Comparison of ENCODE assay signal across 1 cellular context in the genomic region with DNA sequence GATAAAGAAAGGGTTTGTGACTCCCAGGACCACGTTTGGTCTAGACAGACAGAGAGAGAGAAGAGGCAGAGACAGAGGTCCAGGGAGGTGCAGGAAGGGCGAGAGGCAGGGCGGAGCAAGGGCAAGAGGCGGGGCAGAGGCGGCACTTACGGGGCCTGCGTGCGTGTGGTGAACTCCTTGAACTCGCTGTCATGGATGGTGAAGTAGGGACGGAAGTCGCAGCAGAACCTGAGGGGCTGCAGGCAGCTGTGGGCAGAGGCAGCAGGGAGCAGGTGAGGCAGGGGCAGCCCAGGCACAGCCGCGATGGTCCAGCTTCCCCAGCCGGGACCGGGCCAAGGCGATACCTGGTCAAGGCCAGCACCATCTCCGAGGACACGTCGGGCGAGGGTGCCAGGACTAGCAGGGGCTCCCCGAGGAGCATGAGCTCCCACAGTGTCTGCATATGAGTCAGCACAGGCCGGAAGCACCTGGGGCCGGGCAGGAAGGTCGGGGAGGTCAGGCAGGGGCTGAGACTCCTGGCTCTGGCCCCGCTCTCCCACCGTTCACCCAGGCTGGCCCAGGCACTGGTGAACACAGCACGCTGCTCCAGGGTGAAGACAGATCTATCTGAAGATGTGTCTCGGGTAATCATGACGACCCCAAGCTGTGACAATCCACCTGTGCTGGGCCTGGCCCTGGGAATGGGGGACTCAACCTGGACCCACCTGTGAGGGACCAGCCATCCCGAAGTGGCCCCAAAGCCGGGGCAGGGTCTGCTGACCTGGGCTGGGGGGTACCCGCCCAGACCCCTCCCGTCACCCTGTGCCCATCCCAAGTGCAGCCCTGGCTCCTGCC.
TF ChIP-seq lines count a peak whose summit lies in the region.

No MANE protein-coding gene starts in this region.

TF ChIP-seq in HepG2, 621 proteins besides CTCF, POLR2A, EP300 and RAD21 (continued from another document and continues in another):
- TF ChIP-seq, protein P1, sequence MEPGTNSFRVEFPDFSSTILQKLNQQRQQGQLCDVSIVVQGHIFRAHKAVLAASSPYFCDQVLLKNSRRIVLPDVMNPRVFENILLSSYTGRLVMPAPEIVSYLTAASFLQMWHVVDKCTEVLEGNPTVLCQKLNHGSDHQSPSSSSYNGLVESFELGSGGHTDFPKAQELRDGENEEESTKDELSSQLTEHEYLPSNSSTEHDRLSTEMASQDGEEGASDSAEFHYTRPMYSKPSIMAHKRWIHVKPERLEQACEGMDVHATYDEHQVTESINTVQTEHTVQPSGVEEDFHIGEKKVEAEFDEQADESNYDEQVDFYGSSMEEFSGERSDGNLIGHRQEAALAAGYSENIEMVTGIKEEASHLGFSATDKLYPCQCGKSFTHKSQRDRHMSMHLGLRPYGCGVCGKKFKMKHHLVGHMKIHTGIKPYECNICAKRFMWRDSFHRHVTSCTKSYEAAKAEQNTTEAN (CRISPR knock-in tag; conservative IDR thresholded peaks at IDR 0.05), result no peak
- TF ChIP-seq CREB1 (IDR thresholded peaks at IDR 0.05) (no peak), CREB1 (CRISPR knock-in tag; IDR thresholded peaks at IDR 0.05) (no peak), MATR3 (CRISPR knock-in tag; IDR thresholded peaks at IDR 0.05) (no peak), ISL2 (CRISPR knock-in tag; IDR thresholded peaks at IDR 0.05) (no peak), SIN3A (IDR thresholded peaks at IDR 0.05; ENCODE audit: borderline replicate concordance, low read depth, low read length) (no peak), ZNF550 (CRISPR knock-in tag; IDR thresholded peaks at IDR 0.05; ENCODE audit: borderline replicate concordance) (no peak), ZNF451 (CRISPR knock-in tag; IDR thresholded peaks at IDR 0.05) (peak; percentile 57; the same call in 1 of the 2 replicates), NAIF1 (CRISPR knock-in tag; IDR thresholded peaks at IDR 0.05; ENCODE audit: borderline replicate concordance) (no peak), ZEB1 (IDR thresholded peaks at IDR 0.05; ENCODE audit: insufficient replicate concordance, low read depth) (no peak), CEBPB (IDR thresholded peaks at IDR 0.05; ENCODE audit: borderline replicate concordance, low read depth, low read length) (no peak), ZNF564 (CRISPR knock-in tag; IDR thresholded peaks at IDR 0.05) (no peak), MAFG (CRISPR knock-in tag; IDR thresholded peaks at IDR 0.05) (no peak), CENPT (CRISPR knock-in tag; IDR thresholded peaks at IDR 0.05; ENCODE audit: low read depth) (no peak), MXD3 (CRISPR knock-in tag; IDR thresholded peaks at IDR 0.05) (no peak), ZNF350 (CRISPR knock-in tag; IDR thresholded peaks at IDR 0.05; ENCODE audit: borderline replicate concordance, low read depth) (0 out of 2 replicates have a peak, but pooled peaks have one; percentile 26), SATB2 (CRISPR knock-in tag; IDR thresholded peaks at IDR 0.05) (no peak), NONO (IDR thresholded peaks at IDR 0.05) (no peak), NONO (CRISPR knock-in tag; conservative IDR thresholded peaks at IDR 0.05) (no peak), IKZF1 (IDR thresholded peaks at IDR 0.05) (no peak), ZNF547 (CRISPR knock-in tag; IDR thresholded peaks at IDR 0.05) (no peak), ZNF780A (CRISPR knock-in tag; IDR thresholded peaks at IDR 0.05) (no peak), ZNF354B (CRISPR knock-in tag; IDR thresholded peaks at IDR 0.05) (no peak), MAFK (conservative IDR thresholded peaks at IDR 0.05 in 1 of 2, IDR thresholded peaks at IDR 0.05 in 1 of 2; ENCODE audit: low read length in 2 of 2) (no peak), ELF3 (CRISPR knock-in tag; IDR thresholded peaks at IDR 0.05) (no peak), ZNF878 (CRISPR knock-in tag; IDR thresholded peaks at IDR 0.05) (no peak), MAF1 (CRISPR knock-in tag; IDR thresholded peaks at IDR 0.05; ENCODE audit: borderline replicate concordance) (no peak), PHF5A (CRISPR knock-in tag; IDR thresholded peaks at IDR 0.05; ENCODE audit: low read depth, unreplicated experiment) (no peak), ZNF619 (CRISPR knock-in tag; IDR thresholded peaks at IDR 0.05) (no peak), ZNF607 (CRISPR knock-in tag; IDR thresholded peaks at IDR 0.05; ENCODE audit: borderline replicate concordance) (no peak), KLF6 (CRISPR knock-in tag; IDR thresholded peaks at IDR 0.05) (no peak), MBNL3 (CRISPR knock-in tag; conservative IDR thresholded peaks at IDR 0.05) (no peak), ZBTB49 (CRISPR knock-in tag; IDR thresholded peaks at IDR 0.05; ENCODE audit: borderline replicate concordance) (no peak), JUNB (CRISPR knock-in tag; IDR thresholded peaks at IDR 0.05; ENCODE audit: borderline replicate concordance) (no peak), SMAD9 (CRISPR knock-in tag; IDR thresholded peaks at IDR 0.05) (no peak), USF2 (IDR thresholded peaks at IDR 0.05; ENCODE audit: low read depth, low read length) (no peak), USF2 (CRISPR knock-in tag; IDR thresholded peaks at IDR 0.05; ENCODE audit: borderline replicate concordance) (no peak), BORCS8-MEF2B (CRISPR knock-in tag; IDR thresholded peaks at IDR 0.05) (no peak), SMAD3 (CRISPR knock-in tag; IDR thresholded peaks at IDR 0.05) (no peak), LCORL (IDR thresholded peaks at IDR 0.05) (no peak), LCORL (CRISPR knock-in tag; IDR thresholded peaks at IDR 0.05) (peak; percentile 60; the same call in 1 of the 2 replicates), ZNF724P (CRISPR knock-in tag; IDR thresholded peaks at IDR 0.05; ENCODE audit: borderline replicate concordance) (no peak), FOXK1 (CRISPR knock-in tag; IDR thresholded peaks at IDR 0.05; ENCODE audit: borderline replicate concordance, low read depth) (no peak), NCOA1 (CRISPR knock-in tag; IDR thresholded peaks at IDR 0.05) (no peak), ADNP (CRISPR knock-in tag; IDR thresholded peaks at IDR 0.05) (no peak), JUN (CRISPR knock-in tag; IDR thresholded peaks at IDR 0.05) (no peak), NFE2L2 (IDR thresholded peaks at IDR 0.05; ENCODE audit: low read length) (no peak), ZNF674 (CRISPR knock-in tag; IDR thresholded peaks at IDR 0.05; ENCODE audit: low read depth) (no peak), FOXC1 (CRISPR knock-in tag; IDR thresholded peaks at IDR 0.05; ENCODE audit: borderline replicate concordance) (no peak), PHF20 (CRISPR knock-in tag; IDR thresholded peaks at IDR 0.05) (no peak), NFIB (CRISPR knock-in tag; IDR thresholded peaks at IDR 0.05; ENCODE audit: borderline replicate concordance) (no peak)
- TF ChIP-seq, protein P2, sequence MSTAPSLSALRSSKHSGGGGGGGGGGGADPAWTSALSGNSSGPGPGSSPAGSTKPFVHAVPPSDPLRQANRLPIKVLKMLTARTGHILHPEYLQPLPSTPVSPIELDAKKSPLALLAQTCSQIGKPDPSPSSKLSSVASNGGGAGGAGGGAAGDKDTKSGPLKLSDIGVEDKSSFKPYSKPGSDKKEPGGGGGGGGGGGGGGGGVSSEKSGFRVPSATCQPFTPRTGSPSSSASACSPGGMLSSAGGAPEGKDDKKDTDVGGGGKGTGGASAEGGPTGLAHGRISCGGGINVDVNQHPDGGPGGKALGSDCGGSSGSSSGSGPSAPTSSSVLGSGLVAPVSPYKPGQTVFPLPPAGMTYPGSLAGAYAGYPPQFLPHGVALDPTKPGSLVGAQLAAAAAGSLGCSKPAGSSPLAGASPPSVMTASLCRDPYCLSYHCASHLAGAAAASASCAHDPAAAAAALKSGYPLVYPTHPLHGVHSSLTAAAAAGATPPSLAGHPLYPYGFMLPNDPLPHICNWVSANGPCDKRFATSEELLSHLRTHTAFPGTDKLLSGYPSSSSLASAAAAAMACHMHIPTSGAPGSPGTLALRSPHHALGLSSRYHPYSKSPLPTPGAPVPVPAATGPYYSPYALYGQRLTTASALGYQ (CRISPR knock-in tag; IDR thresholded peaks at IDR 0.05), result no peak
- TF ChIP-seq, protein P3, sequence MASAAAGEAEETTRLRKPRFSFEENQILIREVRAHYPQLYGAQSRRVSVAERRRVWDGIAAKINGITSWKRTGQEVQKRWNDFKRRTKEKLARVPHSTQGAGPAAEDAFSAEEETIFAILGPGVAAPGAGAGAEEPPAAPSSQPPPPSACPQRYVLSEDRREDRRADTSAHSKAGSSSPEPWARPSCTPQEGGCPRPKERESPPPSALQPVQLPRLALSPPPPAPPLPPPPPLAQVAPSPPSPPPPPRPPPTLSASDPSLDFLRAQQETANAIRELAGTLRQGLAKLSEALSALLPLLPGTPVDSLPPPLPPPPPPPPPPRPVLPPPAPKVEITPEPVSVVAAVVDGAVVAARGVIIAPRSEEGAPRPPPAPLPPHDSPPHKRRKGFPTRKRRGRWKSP (CRISPR knock-in tag; IDR thresholded peaks at IDR 0.05), result 0 out of 2 replicates have a peak, but pooled peaks have one; percentile 35
- TF ChIP-seq, protein P4, sequence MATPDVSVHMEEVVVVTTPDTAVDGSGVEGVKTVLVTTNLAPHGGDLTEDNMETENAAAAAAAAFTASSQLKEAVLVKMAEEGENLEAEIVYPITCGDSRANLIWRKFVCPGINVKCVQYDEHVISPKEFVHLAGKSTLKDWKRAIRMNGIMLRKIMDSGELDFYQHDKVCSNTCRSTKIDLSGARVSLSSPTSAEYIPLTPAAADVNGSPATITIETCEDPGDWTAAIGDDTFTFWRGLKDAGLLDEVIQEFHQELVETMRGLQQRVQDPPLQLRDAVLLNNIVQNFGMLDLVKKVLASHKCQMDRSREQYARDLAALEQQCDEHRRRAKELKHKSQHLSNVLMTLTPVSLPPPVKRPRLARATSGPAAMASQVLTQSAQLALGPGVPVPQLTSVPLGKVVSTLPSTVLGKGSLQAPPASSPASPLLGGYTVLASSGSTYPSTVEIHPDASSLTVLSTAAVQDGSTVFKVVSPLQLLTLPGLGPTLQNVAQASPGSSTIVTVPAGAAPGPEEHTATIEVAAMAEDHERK (CRISPR knock-in tag; IDR thresholded peaks at IDR 0.05; ENCODE audit: low read depth), result no peak
- TF ChIP-seq, protein P5, sequence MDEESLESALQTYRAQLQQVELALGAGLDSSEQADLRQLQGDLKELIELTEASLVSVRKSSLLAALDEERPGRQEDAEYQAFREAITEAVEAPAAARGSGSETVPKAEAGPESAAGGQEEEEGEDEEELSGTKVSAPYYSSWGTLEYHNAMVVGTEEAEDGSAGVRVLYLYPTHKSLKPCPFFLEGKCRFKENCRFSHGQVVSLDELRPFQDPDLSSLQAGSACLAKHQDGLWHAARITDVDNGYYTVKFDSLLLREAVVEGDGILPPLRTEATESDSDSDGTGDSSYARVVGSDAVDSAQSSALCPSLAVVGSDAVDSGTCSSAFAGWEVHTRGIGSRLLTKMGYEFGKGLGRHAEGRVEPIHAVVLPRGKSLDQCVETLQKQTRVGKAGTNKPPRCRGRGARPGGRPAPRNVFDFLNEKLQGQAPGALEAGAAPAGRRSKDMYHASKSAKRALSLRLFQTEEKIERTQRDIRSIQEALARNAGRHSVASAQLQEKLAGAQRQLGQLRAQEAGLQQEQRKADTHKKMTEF (CRISPR knock-in tag; IDR thresholded peaks at IDR 0.05), result no peak
- TF ChIP-seq, protein P6, sequence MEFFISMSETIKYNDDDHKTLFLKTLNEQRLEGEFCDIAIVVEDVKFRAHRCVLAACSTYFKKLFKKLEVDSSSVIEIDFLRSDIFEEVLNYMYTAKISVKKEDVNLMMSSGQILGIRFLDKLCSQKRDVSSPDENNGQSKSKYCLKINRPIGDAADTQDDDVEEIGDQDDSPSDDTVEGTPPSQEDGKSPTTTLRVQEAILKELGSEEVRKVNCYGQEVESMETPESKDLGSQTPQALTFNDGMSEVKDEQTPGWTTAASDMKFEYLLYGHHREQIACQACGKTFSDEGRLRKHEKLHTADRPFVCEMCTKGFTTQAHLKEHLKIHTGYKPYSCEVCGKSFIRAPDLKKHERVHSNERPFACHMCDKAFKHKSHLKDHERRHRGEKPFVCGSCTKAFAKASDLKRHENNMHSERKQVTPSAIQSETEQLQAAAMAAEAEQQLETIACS (CRISPR knock-in tag; IDR thresholded peaks at IDR 0.05), result no peak
- TF ChIP-seq, protein P7, sequence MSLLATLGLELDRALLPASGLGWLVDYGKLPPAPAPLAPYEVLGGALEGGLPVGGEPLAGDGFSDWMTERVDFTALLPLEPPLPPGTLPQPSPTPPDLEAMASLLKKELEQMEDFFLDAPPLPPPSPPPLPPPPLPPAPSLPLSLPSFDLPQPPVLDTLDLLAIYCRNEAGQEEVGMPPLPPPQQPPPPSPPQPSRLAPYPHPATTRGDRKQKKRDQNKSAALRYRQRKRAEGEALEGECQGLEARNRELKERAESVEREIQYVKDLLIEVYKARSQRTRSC (CRISPR knock-in tag; IDR thresholded peaks at IDR 0.05; ENCODE audit: low read depth), result no peak
